9 cellular contexts compared by ENCODE assay signal in genomic region chr2:189581354-189582139, GRCh38. TPM values are rescaled to one million over a fixed set of nuclear protein-coding genes. Genes with fewer than 3 reads are reported as not detected.
DNase-seq lines count a peak whose midpoint lies in the region; ATAC-seq, FAIRE-seq and TF ChIP-seq lines count a peak whose summit lies in the region.
"Had no signal": no experiment of that assay in that cellular context is flagged by ENCODE, and none has a peak within 500 bp of the region (broad histone marks: within the 10 kb centered on the region; RNA-seq: fewer than 3 reads in every experiment).

No MANE protein-coding gene starts in this region.

- POLR2A ChIA-PET in MCF 10A (lab: Yijun Ruan, JAX) = interaction anchor here (1.0 kb wide), 1 partner anchor 35 kb away, joined by 4 read pairs; no protein-coding TSS in a partner anchor

- CTCF ChIA-PET in MCF 10A (lab: Yijun Ruan, JAX) = interaction anchor here (0.5 to 0.6 kb wide), 2 partner anchors 29 to 150 kb away, joined by 3 to 4 read pairs; no protein-coding TSS in a partner anchor

- peak overlapping the region; percentile 87 to 91 for H3K27ac ChIP-seq in breast epithelium
- H3K27ac ChIP-seq in endodermal cell (ENCODE audit: low read depth, low read length) = no peak overlapping the region
- peak overlapping the region; percentile 87 for H3K27ac ChIP-seq in muscle layer of colon (ENCODE audit: low read depth, low read length)

- H3K9ac ChIP-seq in endodermal cell (ENCODE audit: extremely low read depth, low read length, poor library complexity, severe bottlenecking) (peak overlapping the region; percentile 54), muscle layer of colon (ENCODE audit: low read length) (peak overlapping the region; percentile 10)

- H3K9me3 Mint-ChIP-seq in MCF 10A (ENCODE audit: unreplicated experiment) (peaks cover 13% of the 10 kb centered on the region), endodermal cell (no peaks in the 10 kb centered on the region)

- H3K4me3 Mint-ChIP-seq in MCF 10A (ENCODE audit: unreplicated experiment) (no peak overlapping the region), endodermal cell (peak overlapping the region; percentile 81)

- H3K27ac Mint-ChIP-seq in MCF 10A (ENCODE audit: low read depth, unreplicated experiment) (no peak overlapping the region), endodermal cell (peak overlapping the region; percentile 62)

- H3K27me3 Mint-ChIP-seq in MCF 10A (ENCODE audit: insufficient read depth, unreplicated experiment) (no peaks in the 10 kb centered on the region), endodermal cell (ENCODE audit: insufficient read depth) (peaks cover 50% of the 10 kb centered on the region)

- 8 to 9% methylated on average over 2 to 22 of the region's 22 CpGs for WGBS in endodermal cell (ENCODE audit: insufficient coverage in 1 of 2, insufficient read length in 1 of 2), 2 experiments

- DNase-seq in breast epithelium (ENCODE audit: low spot score in 2 of 2) = no peak
- DNase-seq in MCF 10A (ENCODE audit: unreplicated experiment) = no peak
- peak; percentile 83 for DNase-seq in endodermal cell
- no peak for DNase-seq in RCC 7860 (ENCODE audit: low spot score)

- H3K4me1 ChIP-seq in breast epithelium = no peaks in the 10 kb centered on the region
- H3K4me1 ChIP-seq in endodermal cell (ENCODE audit: control insufficient read depth, insufficient read depth, low read length) = peaks cover 3% of the 10 kb centered on the region
- peaks cover 9% of the 10 kb centered on the region for H3K4me1 ChIP-seq in muscle layer of colon (ENCODE audit: insufficient read depth, low read length)

- no peak for FAIRE-seq in RCC 7860 (lab: Jason Lieb, UNC)
- FAIRE-seq: GM18507 had no signal

- H3K36me3 ChIP-seq in breast epithelium (no peaks in the 10 kb centered on the region), endodermal cell (ENCODE audit: control insufficient read depth, insufficient read depth, low read length) (peaks cover 6% of the 10 kb centered on the region), muscle layer of colon (ENCODE audit: insufficient read depth, low read length) (no peaks in the 10 kb centered on the region)

- ATAC-seq in SK-N-SH treated with all-trans-retinoic acid at 6 μM for 48 hours = peak; percentile 33
- no peak for ATAC-seq in HG03139 (IDR thresholded peaks at IDR 0.05; ENCODE audit: unreplicated experiment)
- ATAC-seq in GM19023 (IDR thresholded peaks at IDR 0.05; ENCODE audit: unreplicated experiment) = no peak

- no peaks in the 10 kb centered on the region for H3K27me3 ChIP-seq in breast epithelium
- H3K27me3 ChIP-seq in endodermal cell (ENCODE audit: control insufficient read depth, insufficient read depth, low read length, poor library complexity, severe bottlenecking) = peaks cover 32% of the 10 kb centered on the region
- H3K27me3 ChIP-seq in muscle layer of colon (ENCODE audit: control insufficient read depth in 1 of 2, insufficient read depth in 2 of 2, low read length in 2 of 2) = no peaks in the 10 kb centered on the region

- TF ChIP-seq POLR2A in breast epithelium (IDR thresholded peaks at IDR 0.05) = no peak

- H3K9me3 ChIP-seq in breast epithelium (no peaks in the 10 kb centered on the region), endodermal cell (ENCODE audit: control insufficient read depth, low read length) (no peaks in the 10 kb centered on the region), muscle layer of colon (ENCODE audit: low read length) (no peaks in the 10 kb centered on the region)

- TF ChIP-seq CTCF in breast epithelium (IDR thresholded peaks at IDR 0.05) = no peak
- TF ChIP-seq CTCF in MCF 10A (IDR thresholded peaks at IDR 0.05; ENCODE audit: unreplicated experiment) = no peak
- peak; percentile 25 for TF ChIP-seq CTCF in endodermal cell (conservative IDR thresholded peaks at IDR 0.05)

- intact Hi-C loops in breast epithelium (cut with DNase I; ENCODE audit: low total_unique reads) (no loop called here), MCF 10A (cut with micrococcal nuclease) (no loop called here)

- H3K4me1 Mint-ChIP-seq in MCF 10A (ENCODE audit: insufficient read depth, unreplicated experiment) (no peaks in the 10 kb centered on the region), endodermal cell (peaks cover 36% of the 10 kb centered on the region)

- H3K4me3 ChIP-seq in breast epithelium (peak overlapping the region; percentile 64 to 81 (median 67)), endodermal cell (ENCODE audit: low read length) (peak overlapping the region; percentile 94), muscle layer of colon (ENCODE audit: low read depth in 1 of 2, low read length in 2 of 2) (peak overlapping the region; percentile 45 to 98)

- no TSS peak for BruUV-seq in MCF 10A (replicated peaks; lab: Mats Ljungman, UMichigan)

- no peaks in the 10 kb centered on the region for H3K36me3 Mint-ChIP-seq in MCF 10A (ENCODE audit: insufficient read depth, unreplicated experiment)
- peaks cover 29% of the 10 kb centered on the region for H3K36me3 Mint-ChIP-seq in endodermal cell (ENCODE audit: low read depth)

TF ChIP-seq in SK-N-SH treated with all-trans-retinoic acid at 6 μM for 48 hours, 23 proteins besides CTCF, POLR2A, EP300 and RAD21 (continues in another document):
- no peak for TF ChIP-seq BACH2 (CRISPR knock-in tag; IDR thresholded peaks at IDR 0.05; ENCODE audit: borderline replicate concordance)
- no peak for TF ChIP-seq CSDC2 (CRISPR knock-in tag; IDR thresholded peaks at IDR 0.05)
- TF ChIP-seq PATZ1 (CRISPR knock-in tag; IDR thresholded peaks at IDR 0.05; ENCODE audit: borderline replicate concordance) = no peak
- no peak for TF ChIP-seq ESRRG (CRISPR knock-in tag; IDR thresholded peaks at IDR 0.05)
- TF ChIP-seq ZC3H10 (CRISPR knock-in tag; IDR thresholded peaks at IDR 0.05) = no peak
- TF ChIP-seq RARB (CRISPR knock-in tag; IDR thresholded peaks at IDR 0.05) = no peak
- TF ChIP-seq TSHZ2 (CRISPR knock-in tag; IDR thresholded peaks at IDR 0.05) = no peak
- TF ChIP-seq ZNF70 (CRISPR knock-in tag; IDR thresholded peaks at IDR 0.05) = no peak
- TF ChIP-seq ZFP30 (CRISPR knock-in tag; IDR thresholded peaks at IDR 0.05) = no peak
- no peak for TF ChIP-seq GLIS3 (CRISPR knock-in tag; IDR thresholded peaks at IDR 0.05)
- no peak for TF ChIP-seq CREB5 (CRISPR knock-in tag; IDR thresholded peaks at IDR 0.05; ENCODE audit: low read depth)
- TF ChIP-seq PPARA (CRISPR knock-in tag; IDR thresholded peaks at IDR 0.05; ENCODE audit: borderline replicate concordance) = no peak
- TF ChIP-seq ZNF565 (CRISPR knock-in tag; conservative IDR thresholded peaks at IDR 0.05; ENCODE audit: low read depth) = no peak
- no peak for TF ChIP-seq TCF4 (CRISPR knock-in tag; IDR thresholded peaks at IDR 0.05; ENCODE audit: borderline replicate concordance)
- no peak for TF ChIP-seq OSR1 (CRISPR knock-in tag; IDR thresholded peaks at IDR 0.05)

RNA-seq across cellular contexts. Expression of gene SLC40A1, which starts 1.0 kb away (rescaled TPM):
- total RNA-seq in breast epithelium (100 to 1,000 TPM in 2 of 3 donors, 10 to 100 TPM in 1; 42.2 to 183 (median 162) TPM), MCF 10A (2022) (0.15 TPM in 1 of 2 replicates, not detected in the other), endodermal cell (10 to 100 TPM; 74.1 to 96.8 TPM)
- 12.3 TPM for polyA plus RNA-seq in endodermal cell (2013, experiment 1 of 2)
- 14.1 TPM for polyA plus RNA-seq in endodermal cell (2013, experiment 2 of 2)

Comparison
In these comparisons a context has a peak if more than half of its experiments do, and no peak if none do; other contexts are left out.
1. RNA of gene SLC40A1, which starts 1.0 kb away (total RNA-seq): 42.2 to 183 TPM in breast epithelium and 74.1 to 96.8 TPM in endodermal cell; 0.15 TPM in MCF 10A; every median in the first group is over 10 times any median in the second.
2. Peak in every context shown above with its lines, with median percentiles within 50 percentile points of each other: H3K4me3 ChIP-seq.